9 cellular contexts compared by ENCODE assay signal in the genomic region with DNA sequence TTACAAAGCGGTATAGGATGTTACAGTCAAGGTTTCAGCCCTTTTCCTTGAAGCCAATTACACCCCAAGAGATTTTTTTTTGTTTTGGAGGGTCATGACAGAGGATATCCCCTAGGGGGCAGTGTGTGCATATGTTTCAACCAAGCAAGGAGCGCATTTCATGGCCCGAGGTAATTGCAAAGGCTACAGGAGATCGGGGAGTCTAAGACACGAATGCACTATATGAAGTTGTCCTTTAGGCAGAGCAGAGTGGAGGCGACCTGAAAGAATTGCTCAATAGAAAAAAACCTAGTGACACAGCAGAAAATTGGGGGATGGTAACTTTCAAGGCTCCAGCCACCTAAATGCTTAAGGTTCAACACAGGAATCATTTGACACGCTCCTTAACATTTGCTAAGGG.
DNase-seq lines count a peak whose midpoint lies in the region; ATAC-seq and TF ChIP-seq lines count a peak whose summit lies in the region.
"Had no signal": no experiment of that assay in that cellular context is flagged by ENCODE, and none has a peak within 500 bp of the region (broad histone marks: within the 10 kb centered on the region; RNA-seq: fewer than 3 reads in every experiment).

No MANE protein-coding gene starts in this region.

- no peak overlapping the region for H3K4me3 Mint-ChIP-seq in WTC11
- H3K4me3 Mint-ChIP-seq: IgD-negative memory B cell had no signal

- CTCF ChIA-PET in WTC11 (lab: Charles Lee) = interaction anchor here (1.0 kb wide), 1 partner anchor 13 kb away, joined by 3 read pairs; no protein-coding TSS in a partner anchor

- H3K36me3 ChIP-seq in BE2C = no peaks in the 10 kb centered on the region

- no peak overlapping the region for H3K27ac Mint-ChIP-seq in WTC11

- peak; percentile 89 for ATAC-seq in GM19023 (IDR thresholded peaks at IDR 0.05; ENCODE audit: unreplicated experiment)
- peak; percentile 88 for ATAC-seq in HG03175 (IDR thresholded peaks at IDR 0.05; ENCODE audit: unreplicated experiment)
- peak; percentile 90 for ATAC-seq in WTC11

- H3K4me1 ChIP-seq in BE2C = no peaks in the 10 kb centered on the region

- H3K4me1 Mint-ChIP-seq in WTC11 = peaks cover 14% of the 10 kb centered on the region
- H3K4me1 Mint-ChIP-seq: IgD-negative memory B cell had no signal

- no peaks in the 10 kb centered on the region for H3K27me3 Mint-ChIP-seq in WTC11 (ENCODE audit: low read depth)

- DNase-seq in BE2C = peak; percentile 76
- DNase-seq in NCI-H2196 treated with DMSO at 0.1 percent for 48 hours (lab: John Stamatoyannopoulos, UW; ENCODE audit: unreplicated experiment) = peak; percentile 24
- peak; percentile 57 for DNase-seq in WTC11 (ENCODE audit: low spot score)
- peak; percentile 63 for DNase-seq in cerebellar cortex (ENCODE audit: low spot score)
- DNase-seq in left kidney (ENCODE audit: low read depth, low spot score) = peak; percentile 94
- peak; percentile 64 for DNase-seq in stimulated activated CD4-positive, alpha-beta T cell treated with anti-CD3 and anti-CD28 coated beads, Interleukin-4, amount 100 ng/mL, for 24 hours

- TF ChIP-seq CTCF in BE2C (IDR thresholded peaks at IDR 0.05; ENCODE audit: low read depth, low read length) (peak; percentile 89), WTC11 (IDR thresholded peaks at IDR 0.05) (peak; percentile 80)

- no peak overlapping the region for H3K4me3 ChIP-seq in BE2C (ENCODE audit: low read depth, low read length)

- POLR2A ChIA-PET in WTC11 (lab: Charles Lee) = no interaction called here

- no peaks in the 10 kb centered on the region for H3K27me3 ChIP-seq in BE2C

- H3K9me3 ChIP-seq in BE2C = no peaks in the 10 kb centered on the region

- H3K9me3 Mint-ChIP-seq in WTC11 = peaks cover 7% of the 10 kb centered on the region
- H3K9me3 Mint-ChIP-seq: IgD-negative memory B cell had no signal

- H3K36me3 Mint-ChIP-seq in WTC11 = no peaks in the 10 kb centered on the region
- H3K36me3 Mint-ChIP-seq: IgD-negative memory B cell had no signal

TF ChIP-seq in WTC11, 78 proteins besides CTCF, POLR2A, EP300 and RAD21:
- TF ChIP-seq ZNF219 (CRISPR knock-in tag; IDR thresholded peaks at IDR 0.05; ENCODE audit: borderline replicate concordance) (no peak), JUN (CRISPR knock-in tag; IDR thresholded peaks at IDR 0.05) (no peak), FOXJ3 (CRISPR knock-in tag; IDR thresholded peaks at IDR 0.05; ENCODE audit: borderline replicate concordance) (no peak), EMX1 (CRISPR knock-in tag; IDR thresholded peaks at IDR 0.05) (no peak), GRHL2 (CRISPR knock-in tag; IDR thresholded peaks at IDR 0.05; ENCODE audit: insufficient replicate concordance, severe bottlenecking) (no peak), ZNF121 (CRISPR knock-in tag; IDR thresholded peaks at IDR 0.05) (no peak), ZNF396 (CRISPR knock-in tag; IDR thresholded peaks at IDR 0.05; ENCODE audit: borderline replicate concordance) (no peak), SMAD4 (CRISPR knock-in tag; IDR thresholded peaks at IDR 0.05) (no peak), RELA (CRISPR knock-in tag; IDR thresholded peaks at IDR 0.05; ENCODE audit: borderline replicate concordance) (no peak), SP1 (CRISPR knock-in tag; conservative IDR thresholded peaks at IDR 0.05) (no peak)
- TF ChIP-seq, protein P1, sequence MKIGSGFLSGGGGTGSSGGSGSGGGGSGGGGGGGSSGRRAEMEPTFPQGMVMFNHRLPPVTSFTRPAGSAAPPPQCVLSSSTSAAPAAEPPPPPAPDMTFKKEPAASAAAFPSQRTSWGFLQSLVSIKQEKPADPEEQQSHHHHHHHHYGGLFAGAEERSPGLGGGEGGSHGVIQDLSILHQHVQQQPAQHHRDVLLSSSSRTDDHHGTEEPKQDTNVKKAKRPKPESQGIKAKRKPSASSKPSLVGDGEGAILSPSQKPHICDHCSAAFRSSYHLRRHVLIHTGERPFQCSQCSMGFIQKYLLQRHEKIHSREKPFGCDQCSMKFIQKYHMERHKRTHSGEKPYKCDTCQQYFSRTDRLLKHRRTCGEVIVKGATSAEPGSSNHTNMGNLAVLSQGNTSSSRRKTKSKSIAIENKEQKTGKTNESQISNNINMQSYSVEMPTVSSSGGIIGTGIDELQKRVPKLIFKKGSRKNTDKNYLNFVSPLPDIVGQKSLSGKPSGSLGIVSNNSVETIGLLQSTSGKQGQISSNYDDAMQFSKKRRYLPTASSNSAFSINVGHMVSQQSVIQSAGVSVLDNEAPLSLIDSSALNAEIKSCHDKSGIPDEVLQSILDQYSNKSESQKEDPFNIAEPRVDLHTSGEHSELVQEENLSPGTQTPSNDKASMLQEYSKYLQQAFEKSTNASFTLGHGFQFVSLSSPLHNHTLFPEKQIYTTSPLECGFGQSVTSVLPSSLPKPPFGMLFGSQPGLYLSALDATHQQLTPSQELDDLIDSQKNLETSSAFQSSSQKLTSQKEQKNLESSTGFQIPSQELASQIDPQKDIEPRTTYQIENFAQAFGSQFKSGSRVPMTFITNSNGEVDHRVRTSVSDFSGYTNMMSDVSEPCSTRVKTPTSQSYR (CRISPR knock-in tag; IDR thresholded peaks at IDR 0.05) = no peak
- TF ChIP-seq, protein P2, sequence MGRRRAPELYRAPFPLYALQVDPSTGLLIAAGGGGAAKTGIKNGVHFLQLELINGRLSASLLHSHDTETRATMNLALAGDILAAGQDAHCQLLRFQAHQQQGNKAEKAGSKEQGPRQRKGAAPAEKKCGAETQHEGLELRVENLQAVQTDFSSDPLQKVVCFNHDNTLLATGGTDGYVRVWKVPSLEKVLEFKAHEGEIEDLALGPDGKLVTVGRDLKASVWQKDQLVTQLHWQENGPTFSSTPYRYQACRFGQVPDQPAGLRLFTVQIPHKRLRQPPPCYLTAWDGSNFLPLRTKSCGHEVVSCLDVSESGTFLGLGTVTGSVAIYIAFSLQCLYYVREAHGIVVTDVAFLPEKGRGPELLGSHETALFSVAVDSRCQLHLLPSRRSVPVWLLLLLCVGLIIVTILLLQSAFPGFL (CRISPR knock-in tag; IDR thresholded peaks at IDR 0.05; ENCODE audit: borderline replicate concordance) = no peak
- TF ChIP-seq, protein P3, sequence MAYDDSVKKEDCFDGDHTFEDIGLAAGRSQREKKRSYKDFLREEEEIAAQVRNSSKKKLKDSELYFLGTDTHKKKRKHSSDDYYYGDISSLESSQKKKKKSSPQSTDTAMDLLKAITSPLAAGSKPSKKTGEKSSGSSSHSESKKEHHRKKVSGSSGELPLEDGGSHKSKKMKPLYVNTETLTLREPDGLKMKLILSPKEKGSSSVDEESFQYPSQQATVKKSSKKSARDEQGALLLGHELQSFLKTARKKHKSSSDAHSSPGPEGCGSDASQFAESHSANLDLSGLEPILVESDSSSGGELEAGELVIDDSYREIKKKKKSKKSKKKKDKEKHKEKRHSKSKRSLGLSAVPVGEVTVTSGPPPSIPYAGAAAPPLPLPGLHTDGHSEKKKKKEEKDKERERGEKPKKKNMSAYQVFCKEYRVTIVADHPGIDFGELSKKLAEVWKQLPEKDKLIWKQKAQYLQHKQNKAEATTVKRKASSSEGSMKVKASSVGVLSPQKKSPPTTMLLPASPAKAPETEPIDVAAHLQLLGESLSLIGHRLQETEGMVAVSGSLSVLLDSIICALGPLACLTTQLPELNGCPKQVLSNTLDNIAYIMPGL (CRISPR knock-in tag; IDR thresholded peaks at IDR 0.05) = no peak
- TF ChIP-seq, protein P4, sequence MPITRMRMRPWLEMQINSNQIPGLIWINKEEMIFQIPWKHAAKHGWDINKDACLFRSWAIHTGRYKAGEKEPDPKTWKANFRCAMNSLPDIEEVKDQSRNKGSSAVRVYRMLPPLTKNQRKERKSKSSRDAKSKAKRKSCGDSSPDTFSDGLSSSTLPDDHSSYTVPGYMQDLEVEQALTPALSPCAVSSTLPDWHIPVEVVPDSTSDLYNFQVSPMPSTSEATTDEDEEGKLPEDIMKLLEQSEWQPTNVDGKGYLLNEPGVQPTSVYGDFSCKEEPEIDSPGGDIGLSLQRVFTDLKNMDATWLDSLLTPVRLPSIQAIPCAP (CRISPR knock-in tag; IDR thresholded peaks at IDR 0.05) = no peak

Comparison
In these comparisons a context has a peak if more than half of its experiments do, and no peak if none do; other contexts are left out.
1. DNase-seq: peak in every context shown above with its lines; median percentile 94 in left kidney; 76 in BE2C; 64 in stimulated activated CD4-positive, alpha-beta T cell treated with anti-CD3 and anti-CD28 coated beads, Interleukin-4, amount 100 ng/mL, for 24 hours; 63 in cerebellar cortex; 57 in WTC11; 24 in NCI-H2196 treated with DMSO at 0.1 percent for 48 hours.